In the genomic region with DNA sequence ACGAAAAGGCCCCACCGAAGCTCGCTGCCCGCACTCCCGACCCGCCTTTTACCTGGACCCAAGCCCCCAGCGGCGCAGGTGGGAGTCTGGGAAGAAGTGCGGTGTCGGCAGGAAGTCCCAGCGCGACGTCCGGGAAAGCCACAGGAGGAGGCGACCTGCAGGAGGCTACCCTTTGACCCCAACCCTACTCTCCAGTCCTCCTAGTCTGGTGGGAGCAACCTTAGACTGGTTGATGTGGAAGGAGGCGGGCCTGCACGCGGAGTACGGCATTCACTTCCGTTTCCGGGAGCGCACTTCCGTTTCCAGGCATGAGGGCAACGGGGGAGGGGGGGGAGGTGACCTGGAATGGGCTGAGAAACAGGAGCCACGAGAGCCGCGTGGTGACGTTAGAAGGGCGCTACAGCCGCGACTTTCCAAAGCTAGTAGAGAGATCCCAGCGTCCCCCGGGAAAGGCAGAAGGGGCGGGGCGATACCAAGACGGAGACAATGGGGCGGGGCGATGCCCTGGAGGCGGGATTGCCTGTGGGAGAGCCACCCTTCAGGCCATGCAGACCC, we compare ENCODE assay signal across 8 cellular contexts. TPM values are rescaled to one million over a fixed set of nuclear protein-coding genes. Genes with fewer than 3 reads are reported as not detected.
A peak's percentile ranks its signal among the peaks of the same experiment; 100 is the strongest.
DNase-seq lines count a peak whose midpoint lies in the region; ATAC-seq and TF ChIP-seq lines count a peak whose summit lies in the region.

No MANE protein-coding gene starts in this region.

- peaks cover 11 to 12% of the 10 kb centered on the region in 2 donors for H3K4me1 Mint-ChIP-seq in natural killer cell treated with Interleukin-12 subunit alpha and Interleukin-12 subunit beta and Interleukin-15 and Interleukin-18, amount 100 ng/mL, for 72 hours (ENCODE audit: low read depth in 2 of 2)

- H3K27ac Mint-ChIP-seq in natural killer cell treated with Interleukin-12 subunit alpha and Interleukin-12 subunit beta and Interleukin-15 and Interleukin-18, amount 100 ng/mL, for 72 hours, result peak overlapping the region in 1 of 2 donors; percentile 49

- peaks cover 34 to 76% (median 66%) of the 10 kb centered on the region in 5 donors for H3K9me3 ChIP-seq in subcutaneous abdominal adipose tissue (ENCODE audit: control insufficient read depth in 5 of 5, low read length in 5 of 5)

- H3K4me1 ChIP-seq in subcutaneous abdominal adipose tissue (ENCODE audit: control insufficient read depth in 5 of 5, insufficient read depth in 5 of 5, low read length in 5 of 5), result peaks cover 3 to 17% (median 10%) of the 10 kb centered on the region in 5 donors

- H3K27me3 Mint-ChIP-seq in natural killer cell treated with Interleukin-12 subunit alpha and Interleukin-12 subunit beta and Interleukin-15 and Interleukin-18, amount 100 ng/mL, for 72 hours, result no peaks in the 10 kb centered on the region

- H3K9ac ChIP-seq in subcutaneous abdominal adipose tissue (ENCODE audit: low read length in 5 of 5), result no peak overlapping the region

- H3K27me3 ChIP-seq in subcutaneous abdominal adipose tissue (ENCODE audit: control insufficient read depth in 5 of 5, insufficient read depth in 4 of 5, low read length in 5 of 5), result no peaks in the 10 kb centered on the region

- peak overlapping the region; percentile 70 for H3K4me3 Mint-ChIP-seq in natural killer cell treated with Interleukin-12 subunit alpha and Interleukin-12 subunit beta and Interleukin-15 and Interleukin-18, amount 100 ng/mL, for 72 hours

- H3K36me3 Mint-ChIP-seq in natural killer cell treated with Interleukin-12 subunit alpha and Interleukin-12 subunit beta and Interleukin-15 and Interleukin-18, amount 100 ng/mL, for 72 hours, result peaks cover 49% of the 10 kb centered on the region

- peak; percentile 72 to 90 for ATAC-seq in natural killer cell treated with Interleukin-12 subunit alpha and Interleukin-12 subunit beta and Interleukin-15 and Interleukin-18, amount 100 ng/mL, for 72 hours
- ATAC-seq in GM21528 (IDR thresholded peaks at IDR 0.05; ENCODE audit: low FRiP score, unreplicated experiment) (no peak), HG03159 (IDR thresholded peaks at IDR 0.05; ENCODE audit: unreplicated experiment) (no peak)

- H3K9me3 Mint-ChIP-seq in natural killer cell treated with Interleukin-12 subunit alpha and Interleukin-12 subunit beta and Interleukin-15 and Interleukin-18, amount 100 ng/mL, for 72 hours, result peaks cover 19% of the 10 kb centered on the region

- no peak for TF ChIP-seq CTCF in epithelial cell of esophagus (IDR thresholded peaks at IDR 0.05; ENCODE audit: insufficient read depth, low read depth, low read length, missing control alignments)

- DNase-seq in Ammon's horn (ENCODE audit: low spot score) (peak; percentile 60), M059J (ENCODE audit: low read depth) (peak; percentile 84), epithelial cell of esophagus (ENCODE audit: low read depth) (peak; percentile 88)
- peak; percentile 60 to 69 for DNase-seq in activated CD4-positive, alpha-beta T cell treated with anti-CD3 and anti-CD28 coated beads, Interleukin-2, amount 50 U/mL, for 48 hours
- DNase-seq in natural killer cell treated with Interleukin-12 subunit alpha and Interleukin-12 subunit beta and Interleukin-15 and Interleukin-18, amount 100 ng/mL, for 72 hours (ENCODE audit: low spot score), result peak; percentile 71

- no peak overlapping the region for H3K27ac ChIP-seq in subcutaneous abdominal adipose tissue (ENCODE audit: low read depth, low read length)

- H3K4me3 ChIP-seq in epithelial cell of esophagus (ENCODE audit: low read length), result peak overlapping the region; percentile 82
- H3K4me3 ChIP-seq in subcutaneous abdominal adipose tissue (ENCODE audit: low read depth in 1 of 5, low read length in 5 of 5), result peak overlapping the region; percentile 72 to 97 (median 75)

- H3K36me3 ChIP-seq in subcutaneous abdominal adipose tissue (ENCODE audit: control insufficient read depth in 5 of 5, insufficient read depth in 5 of 5, low read length in 5 of 5), result peaks cover 0 to 3% (median 0%) of the 10 kb centered on the region in 5 donors

RNA-seq across cellular contexts. Expression of gene ZNF266, which starts 28.5 kb away (rescaled TPM):
- 16.0 and 17.2 TPM in 2 replicates for total RNA-seq in M059J (2014; rRNA removed; shearing (Covaris generic))
- total RNA-seq in natural killer cell treated with Interleukin-12 subunit alpha and Interleukin-12 subunit beta and Interleukin-15 and Interleukin-18, amount 100 ng/mL, for 72 hours, result 10 to 100 TPM; 39.9 to 40.5 TPM

RNA-seq across cellular contexts. Expression of gene ZNF177, which starts 44.1 kb away (rescaled TPM):
- 3.1 and 4.0 TPM in 2 replicates for total RNA-seq in M059J (2014; rRNA removed; shearing (Covaris generic))
- under 1 TPM; 0.33 to 0.86 TPM for total RNA-seq in natural killer cell treated with Interleukin-12 subunit alpha and Interleukin-12 subunit beta and Interleukin-15 and Interleukin-18, amount 100 ng/mL, for 72 hours

Comparison
In these comparisons a context has a peak if more than half of its experiments do, and no peak if none do; other contexts are left out.
1. ATAC-seq: peak in natural killer cell treated with Interleukin-12 subunit alpha and Interleukin-12 subunit beta and Interleukin-15 and Interleukin-18, amount 100 ng/mL, for 72 hours (2 of 2); none in GM21528 (single experiment) and HG03159 (single experiment).
2. Peak in every context shown above with its lines, with median percentiles within 50 percentile points of each other: DNase-seq.